ENCODE assay signal across 8 cellular contexts in genomic region chr7:113118074-113118959, GRCh38. TPM values are rescaled to one million over a fixed set of nuclear protein-coding genes. Genes with fewer than 3 reads are reported as not detected.
DNase-seq lines count a peak whose midpoint lies in the region; ATAC-seq, FAIRE-seq and TF ChIP-seq lines count a peak whose summit lies in the region.

Gene SMIM30 (minus strand): TSS chr7:113118554. CDS start chr7:113117578, 976 bp downstream.

- WGBS in adrenal gland, 4 donors: 0 to 1% (median 0%) methylated on average over 27 to 35 of the region's 35 CpGs

- H3K27me3 Mint-ChIP-seq in progenitor cell of endocrine pancreas: peaks cover 13% of the 10 kb centered on the region

- no peaks in the 10 kb centered on the region for H3K9me3 ChIP-seq in adrenal gland (replicated peaks in 1 of 3)

- peak within 1 kb of the TSS; percentile 90 for H3K4me3 Mint-ChIP-seq in progenitor cell of endocrine pancreas (ENCODE audit: low read depth)

- TF ChIP-seq CTCF in adrenal gland (IDR thresholded peaks at IDR 0.05) (no peak), progenitor cell of endocrine pancreas (IDR thresholded peaks at IDR 0.05; ENCODE audit: unreplicated experiment) (no peak)

- H3K9me3 Mint-ChIP-seq in progenitor cell of endocrine pancreas (ENCODE audit: low read depth): no peaks in the 10 kb centered on the region

- H3K27me3 ChIP-seq in adrenal gland: no peaks in the 10 kb centered on the region

- H3K4me1 ChIP-seq in adrenal gland (replicated peaks in 1 of 2): no peaks in the 10 kb centered on the region

- TF ChIP-seq POLR2A in GM12891 (IDR thresholded peaks at IDR 0.05; ENCODE audit: low read depth, low read length) (peak; percentile 72), adrenal gland (IDR thresholded peaks at IDR 0.05) (peak; percentile 71 to 82)

- peak; percentile 97 for FAIRE-seq in GM12891 (lab: Jason Lieb, UNC)

- ATAC-seq in HG02840 (IDR thresholded peaks at IDR 0.05; ENCODE audit: low FRiP score, unreplicated experiment) (peak; percentile 100), left cardiac atrium (peak; percentile 100)

- intact Hi-C loops in adrenal gland (cut with DNase I) (no loop called here), left cardiac atrium (cut with DNase I) (loop anchor here in 1 of 2 donors (10.0 kb wide), 2 partner anchors 104 to 184 kb away; a partner anchor contains a TSS)

- H3K36me3 Mint-ChIP-seq in progenitor cell of endocrine pancreas (ENCODE audit: insufficient read depth): peaks cover 4% of the 10 kb centered on the region

- peaks cover 0 to 9% of the 10 kb centered on the region in 2 donors for H3K36me3 ChIP-seq in adrenal gland (replicated peaks in 1 of 2)

- peaks cover 7% of the 10 kb centered on the region for H3K4me1 Mint-ChIP-seq in progenitor cell of endocrine pancreas (ENCODE audit: low read depth)

- H3K27ac Mint-ChIP-seq in progenitor cell of endocrine pancreas: peak within 1 kb of the TSS; percentile 88

- peak within 1 kb of the TSS; percentile 2 to 78 (median 42) for H3K4me3 ChIP-seq in adrenal gland

- DNase-seq in GM12891 (ENCODE audit: insufficient read length, low spot score) (peak; percentile 39), NCI-H146 (lab: John Stamatoyannopoulos, UW) (peak; percentile 93), T-helper 1 cell (peak; percentile 69 to 92 (median 82)), adrenal gland (peak; percentile 91 to 97 (median 95)), left cardiac atrium (peak; percentile 95), progenitor cell of endocrine pancreas (ENCODE audit: low spot score, unreplicated experiment) (peak; percentile 75), ureter (ENCODE audit: low spot score) (peak; percentile 94)

- H3K27ac ChIP-seq in adrenal gland: peak within 1 kb of the TSS in 3 of 5 donors; percentile 8 to 50 (median 19)

TF ChIP-seq in GM12891, 5 proteins besides CTCF, POLR2A, EP300 and RAD21:
- no peak for TF ChIP-seq POU2F2 (IDR thresholded peaks at IDR 0.05; ENCODE audit: low read depth, low read length)
- TF ChIP-seq PAX5 (IDR thresholded peaks at IDR 0.05; ENCODE audit: insufficient read depth, low read length, severe bottlenecking): peak; percentile 99
- peak; percentile 92 for TF ChIP-seq TAF1 (IDR thresholded peaks at IDR 0.05; ENCODE audit: low read depth, low read length)
- peak; percentile 32; the same call in 1 of the 2 replicates for TF ChIP-seq SPI1 (IDR thresholded peaks at IDR 0.05; ENCODE audit: low read depth, low read length)
TF ChIP-seq in GM12891: peak in this region for 3.

RNA-seq across cellular contexts. Expression of gene SMIM30, which starts in this region (rescaled TPM):
- polyA plus RNA-seq in GM12891 (2012; ENCODE audit: low read depth, missing spikeins): 43.7 TPM
- total RNA-seq in adrenal gland (100 to 1,000 TPM in 1 of 8 donors, 10 to 100 TPM in 7; 44.4 to 106 (median 50.1) TPM), left cardiac atrium (10 to 100 TPM; 78.1 to 85.9 TPM), progenitor cell of endocrine pancreas (32.2 and 32.8 TPM in 2 replicates), ureter (53.8 TPM)
- polyA plus RNA-seq in adrenal gland: 100 to 1,000 TPM; 116 to 145 (median 134) TPM

Comparison
In these comparisons a context has a peak if more than half of its experiments do, and no peak if none do; other contexts are left out.
1. Peak in every context shown above with its lines: DNase-seq, ATAC-seq, H3K4me3 ChIP-seq and H3K27ac ChIP-seq.
2. DNase-seq: peak in every context shown above with its lines; median percentile 95 in adrenal gland; 95 in left cardiac atrium; 94 in ureter; 93 in NCI-H146; 82 in T-helper 1 cell; 75 in progenitor cell of endocrine pancreas; 39 in GM12891.